1 cellular context compared by ENCODE assay signal in the genomic region with DNA sequence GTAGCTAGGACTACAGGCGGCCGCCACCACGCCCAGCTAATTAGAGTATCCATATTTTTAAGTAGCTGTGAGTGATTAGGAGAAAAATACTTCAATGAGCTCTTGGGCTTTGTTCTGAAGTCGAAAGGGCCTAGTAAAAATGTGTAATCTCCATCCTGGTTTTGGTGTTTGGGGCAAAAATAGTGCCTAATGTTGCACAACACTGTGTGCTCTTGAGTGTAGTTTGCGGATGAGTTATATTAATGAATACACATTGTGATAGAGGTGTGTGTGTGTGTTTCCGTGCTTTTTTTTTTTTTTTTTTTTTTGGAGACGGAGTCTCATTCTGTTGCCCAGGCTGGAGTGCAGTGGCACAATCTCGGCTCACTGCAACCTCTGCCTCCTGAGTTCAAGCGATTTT.
TF ChIP-seq lines count a peak whose summit lies in the region.

No MANE protein-coding gene starts in this region.

TF ChIP-seq in K562, 482 proteins besides CTCF, POLR2A, EP300 and RAD21 (continued from another document):
- no peak for TF ChIP-seq EP400 (IDR thresholded peaks at IDR 0.05)
- no peak for TF ChIP-seq PRMT5 (CRISPR knock-in tag; IDR thresholded peaks at IDR 0.05)
- TF ChIP-seq CEBPB (tag; IDR thresholded peaks at IDR 0.05): peak; percentile 68
- TF ChIP-seq U2AF1 (optimal IDR thresholded peaks at IDR 0.05; ENCODE audit: low read depth, low read length): no peak
- TF ChIP-seq THAP12 (CRISPR knock-in tag; IDR thresholded peaks at IDR 0.05): no peak
